13 cellular contexts compared by ENCODE assay signal in genomic region chr2:63124209-63124608, GRCh38.
DNase-seq lines count a peak whose midpoint lies in the region; ATAC-seq and TF ChIP-seq lines count a peak whose summit lies in the region.
"Had no signal": no experiment of that assay in that cellular context is flagged by ENCODE, and none has a peak within 500 bp of the region (broad histone marks: within the 10 kb centered on the region; RNA-seq: fewer than 3 reads in every experiment).

No MANE protein-coding gene starts in this region.

- TF ChIP-seq CTCF in HL-60 (IDR thresholded peaks at IDR 0.05; ENCODE audit: insufficient read depth, low read length) (no peak), fibroblast of villous mesenchyme (IDR thresholded peaks at IDR 0.05; ENCODE audit: insufficient read depth, low read depth, low read length) (no peak), heart left ventricle (IDR thresholded peaks at IDR 0.05) (no peak)
- TF ChIP-seq CTCF in activated CD8-positive, alpha-beta T cell treated with anti-CD3 and anti-CD28 coated beads for 36 hours (IDR thresholded peaks at IDR 0.05): no peak

- no peak overlapping the region for H3K4me3 Mint-ChIP-seq in activated CD8-positive, alpha-beta T cell treated with anti-CD3 and anti-CD28 coated beads for 36 hours
- H3K4me3 Mint-ChIP-seq: CD8-positive, alpha-beta memory T cell had no signal

- DNase-seq in HL-60 (ENCODE audit: low read depth in 1 of 2, low spot score in 1 of 2) (peak; percentile 51 to 59), fibroblast of villous mesenchyme (ENCODE audit: low read depth) (peak; percentile 0), KG1 (lab: John Stamatoyannopoulos, UW) (no peak), heart left ventricle (no peak)
- DNase-seq in activated CD8-positive, alpha-beta T cell treated with anti-CD3 and anti-CD28 coated beads for 36 hours: no peak
- DNase-seq: CD8-positive, alpha-beta memory T cell; cerebellar nuclear complex; NCI-H146; stimulated activated CD4-positive, alpha-beta T cell treated with anti-CD3 and anti-CD28 coated beads, Interleukin-2, amount 100 ng/mL, for 24 hours; T1000 had no signal

- H3K4me1 Mint-ChIP-seq in activated CD8-positive, alpha-beta T cell treated with anti-CD3 and anti-CD28 coated beads for 36 hours (ENCODE audit: low read depth): no peaks in the 10 kb centered on the region
- H3K4me1 Mint-ChIP-seq: CD8-positive, alpha-beta memory T cell had no signal

- H3K4me3 ChIP-seq in HL-60 (replicated peaks; ENCODE audit: insufficient read depth, low read length): no peak overlapping the region
- no peak overlapping the region for H3K4me3 ChIP-seq in fibroblast of villous mesenchyme (ENCODE audit: low read depth, low read length)
- H3K4me3 ChIP-seq in heart left ventricle: no peak overlapping the region

- ATAC-seq in GM18519 (IDR thresholded peaks at IDR 0.05; ENCODE audit: low FRiP score, unreplicated experiment) (peak; percentile 46), HG02610 (IDR thresholded peaks at IDR 0.05; ENCODE audit: unreplicated experiment) (peak; percentile 78), GM19397 (IDR thresholded peaks at IDR 0.05; ENCODE audit: unreplicated experiment) (no peak), heart left ventricle (no peak)
- ATAC-seq in activated CD8-positive, alpha-beta T cell treated with anti-CD3 and anti-CD28 coated beads for 36 hours: no peak

- peaks cover 1% of the 10 kb centered on the region for H3K9me3 Mint-ChIP-seq in activated CD8-positive, alpha-beta T cell treated with anti-CD3 and anti-CD28 coated beads for 36 hours

- POLR2A ChIA-PET in activated CD8-positive, alpha-beta T cell treated with anti-CD3 and anti-CD28 coated beads for 36 hours (lab: Charles Lee): no interaction called here

- no peak overlapping the region for H3K27ac Mint-ChIP-seq in activated CD8-positive, alpha-beta T cell treated with anti-CD3 and anti-CD28 coated beads for 36 hours
- H3K27ac Mint-ChIP-seq: CD8-positive, alpha-beta memory T cell had no signal

- intact Hi-C loops in activated CD8-positive, alpha-beta T cell treated with anti-CD3 and anti-CD28 coated beads for 36 hours (cut with micrococcal nuclease): no loop called here
- intact Hi-C loops in heart left ventricle (cut with DNase I): no loop called here

- CTCF ChIA-PET in activated CD8-positive, alpha-beta T cell treated with anti-CD3 and anti-CD28 coated beads for 36 hours (lab: Charles Lee): no interaction called here

- H3K9me3 ChIP-seq in heart left ventricle: peaks cover 0 to 8% (median 0%) of the 10 kb centered on the region in 12 donors

- WGBS in heart left ventricle, 4 donors: 74 to 84% (median 82%) methylated on average over 2 of the region's 2 CpGs

- H3K27ac ChIP-seq in HL-60 (replicated peaks) (no peak overlapping the region), heart left ventricle (no peak overlapping the region)

- H3K4me1 ChIP-seq in heart left ventricle: no peaks in the 10 kb centered on the region

- H3K36me3 Mint-ChIP-seq in activated CD8-positive, alpha-beta T cell treated with anti-CD3 and anti-CD28 coated beads for 36 hours (ENCODE audit: low read depth): peaks cover 7% of the 10 kb centered on the region

- no peaks in the 10 kb centered on the region for H3K27me3 ChIP-seq in HL-60 (ENCODE audit: insufficient read depth, poor library complexity, severe bottlenecking)
- no peaks in the 10 kb centered on the region for H3K27me3 ChIP-seq in heart left ventricle

- TF ChIP-seq POLR2A in heart left ventricle (IDR thresholded peaks at IDR 0.05): no peak

- no peaks in the 10 kb centered on the region for H3K27me3 Mint-ChIP-seq in activated CD8-positive, alpha-beta T cell treated with anti-CD3 and anti-CD28 coated beads for 36 hours
- H3K27me3 Mint-ChIP-seq: CD8-positive, alpha-beta memory T cell had no signal

- H3K36me3 ChIP-seq in heart left ventricle: peaks cover 0 to 7% (median 0%) of the 10 kb centered on the region in 9 donors

Comparison
In these comparisons a context has a peak if more than half of its experiments do, and no peak if none do; other contexts are left out.
1. ATAC-seq: peak in GM18519 (single experiment) and HG02610 (single experiment); none in GM19397 (single experiment), activated CD8-positive, alpha-beta T cell treated with anti-CD3 and anti-CD28 coated beads for 36 hours (single experiment) and heart left ventricle (0 of 4).
2. DNase-seq: peak in HL-60 (2 of 2) and fibroblast of villous mesenchyme (single experiment); none in KG1 (single experiment), activated CD8-positive, alpha-beta T cell treated with anti-CD3 and anti-CD28 coated beads for 36 hours (single experiment) and heart left ventricle (0 of 5).